ENCODE assay signal across 22 cellular contexts in genomic region chr4:167715176-167715575, GRCh38.
"Had no signal": no experiment of that assay in that cellular context is flagged by ENCODE, and none has a peak within 500 bp of the region (broad histone marks: within the 10 kb centered on the region; RNA-seq: fewer than 3 reads in every experiment).

No MANE protein-coding gene starts in this region.

- ATAC-seq: activated T-helper 17 cell treated with anti-CD3 and anti-CD28 coated beads, Interleukin-2, amount 50 U/mL, for 72 hours; effector memory CD8-positive, alpha-beta T cell; gastrocnemius medialis; heart left ventricle; T-cell had no signal

- H3K27ac Mint-ChIP-seq: activated B cell treated with CpG ODN at 0.5 μM for 24 hours; activated CD4-positive, alpha-beta memory T cell treated with anti-CD3 and anti-CD28 coated beads for 36 hours; activated naive CD8-positive, alpha-beta T cell treated with anti-CD3 and anti-CD28 coated beads for 36 hours; activated T-helper 17 cell treated with anti-CD3 and anti-CD28 coated beads, Interleukin-2, amount 50 U/mL, for 72 hours; effector memory CD8-positive, alpha-beta T cell; memory B cell; progenitor cell of endocrine pancreas; T-cell had no signal

- H3K36me3 Mint-ChIP-seq: activated CD4-positive, alpha-beta memory T cell treated with anti-CD3 and anti-CD28 coated beads for 36 hours; activated naive CD8-positive, alpha-beta T cell treated with anti-CD3 and anti-CD28 coated beads for 36 hours; memory B cell; T-cell had no signal

- H3K9me3 Mint-ChIP-seq: activated T-helper 17 cell treated with anti-CD3 and anti-CD28 coated beads, Interleukin-2, amount 50 U/mL, for 72 hours; neural crest cell had no signal

- H3K4me1 Mint-ChIP-seq: activated B cell treated with CpG ODN at 0.5 μM for 24 hours; activated naive CD8-positive, alpha-beta T cell treated with anti-CD3 and anti-CD28 coated beads for 36 hours; activated T-helper 17 cell treated with anti-CD3 and anti-CD28 coated beads, Interleukin-2, amount 50 U/mL, for 72 hours; memory B cell; neural crest cell; T-cell had no signal

- H3K4me3 ChIP-seq: gastrocnemius medialis, heart left ventricle, left ventricle myocardium inferior, thyroid gland had no signal

- H3K27me3 Mint-ChIP-seq: activated B cell treated with CpG ODN at 0.5 μM for 24 hours; activated CD4-positive, alpha-beta memory T cell treated with anti-CD3 and anti-CD28 coated beads for 36 hours; activated naive CD8-positive, alpha-beta T cell treated with anti-CD3 and anti-CD28 coated beads for 36 hours; activated T-helper 17 cell treated with anti-CD3 and anti-CD28 coated beads, Interleukin-2, amount 50 U/mL, for 72 hours; effector memory CD8-positive, alpha-beta T cell; memory B cell; progenitor cell of endocrine pancreas; T-cell had no signal

- FAIRE-seq: urothelium cell line had no signal

- H3K27ac ChIP-seq: epithelial cell of prostate, gastrocnemius medialis, heart left ventricle, left ventricle myocardium inferior, thyroid gland had no signal

- DNase-seq: activated B cell treated with CpG ODN at 0.5 μM for 24 hours; activated CD4-positive, alpha-beta memory T cell treated with anti-CD3 and anti-CD28 coated beads for 36 hours; activated CD4-positive, alpha-beta T cell treated with anti-CD3 and anti-CD28 coated beads for 4 hours; activated naive CD4-positive, alpha-beta T cell; activated naive CD8-positive, alpha-beta T cell treated with anti-CD3 and anti-CD28 coated beads for 36 hours; activated T-cell treated with anti-CD3 and anti-CD28 coated beads, Interleukin-2, amount 50 U/mL, for 1 hour; amygdala; effector memory CD8-positive, alpha-beta T cell; gastrocnemius medialis; heart left ventricle; kidney glomerular epithelial cell; left ventricle myocardium inferior; stimulated activated CD4-positive, alpha-beta T cell treated with anti-CD3 and anti-CD28 coated beads, Interleukin-2, amount 100 ng/mL, for 24 hours; stimulated activated naive CD4-positive, alpha-beta T cell treated with Interleukin-2 at 50 U/mL for 16 hours; T-cell; thyroid gland had no signal

- H3K36me3 ChIP-seq: gastrocnemius medialis, heart left ventricle, left ventricle myocardium inferior, thyroid gland had no signal

- H3K4me1 ChIP-seq: gastrocnemius medialis, heart left ventricle, left ventricle myocardium inferior, thyroid gland had no signal

- H3K4me3 Mint-ChIP-seq: activated B cell treated with CpG ODN at 0.5 μM for 24 hours; activated CD4-positive, alpha-beta memory T cell treated with anti-CD3 and anti-CD28 coated beads for 36 hours; activated naive CD8-positive, alpha-beta T cell treated with anti-CD3 and anti-CD28 coated beads for 36 hours; activated T-helper 17 cell treated with anti-CD3 and anti-CD28 coated beads, Interleukin-2, amount 50 U/mL, for 72 hours; effector memory CD8-positive, alpha-beta T cell; memory B cell; neural crest cell; T-cell had no signal

- H3K27me3 ChIP-seq: gastrocnemius medialis, heart left ventricle, thyroid gland had no signal

- H3K9me3 ChIP-seq: gastrocnemius medialis, heart left ventricle, thyroid gland had no signal
